In genomic region chr4:175306436-175306835, GRCh38 we compare ENCODE assay signal across 21 cellular contexts.
"Had no signal": no experiment of that assay in that cellular context is flagged by ENCODE, and none has a peak within 500 bp of the region (broad histone marks: within the 10 kb centered on the region; RNA-seq: fewer than 3 reads in every experiment).

No MANE protein-coding gene starts in this region.

- DNase-seq: activated CD4-positive, alpha-beta T cell treated with anti-CD3 and anti-CD28 coated beads for 36 hours; activated CD4-positive, CD25-positive, alpha-beta regulatory T cell; activated effector memory CD4-positive, alpha-beta T cell treated with Interleukin-2 at 50 U/mL for 16 hours; activated naive CD4-positive, alpha-beta T cell treated with Interleukin-2 at 50 U/mL for 16 hours; activated T-cell treated with anti-CD3 and anti-CD28 coated beads for 4 hours; aorta; caudate nucleus; cortex of kidney; esophagus squamous epithelium; foreskin melanocyte; hippocampal formation; left lung; mesendoderm; retina; small intestine; stimulated activated CD4-positive, alpha-beta T cell treated with anti-CD3 and anti-CD28 coated beads, Interleukin-4, amount 100 ng/mL, for 24 hours had no signal

- H3K4me1 ChIP-seq: esophagus squamous epithelium, left lung had no signal

- ATAC-seq: activated CD4-positive, alpha-beta T cell treated with anti-CD3 and anti-CD28 coated beads for 36 hours; left lung; natural killer cell treated with Interleukin-12 subunit alpha and Interleukin-12 subunit beta and Interleukin-15 and Interleukin-18, amount 100 ng/mL, for 72 hours; sciatic nerve; stimulated activated effector memory CD8-positive, alpha-beta T cell treated with anti-CD3 and anti-CD28 coated beads, Interleukin-12 subunit alpha, Interleukin-12 subunit beta, amount 100 ng/mL, for 72 hours had no signal

- H3K27me3 ChIP-seq: esophagus squamous epithelium, left lung had no signal

- H3K4me3 ChIP-seq: esophagus squamous epithelium, left lung, lung, thoracic aorta had no signal

- H3K27ac ChIP-seq: esophagus squamous epithelium, left lung, thoracic aorta had no signal

- H3K9me3 ChIP-seq: esophagus squamous epithelium, thoracic aorta had no signal

- H3K36me3 ChIP-seq: esophagus squamous epithelium, left lung, thoracic aorta had no signal
